ENCODE assay signal across 8 cellular contexts in genomic region chr6:26956078-26956600, GRCh38.
DNase-seq lines count a peak whose midpoint lies in the region; TF ChIP-seq lines count a peak whose summit lies in the region.
"Not testable (repeated sequence)": the region's sequence is repeated elsewhere in the genome, so short reads cannot be mapped to it uniquely, and the experiment has no call there.

No MANE protein-coding gene starts in this region.

- not testable (repeated sequence) for H3K9me3 ChIP-seq in MG63, right atrium auricular region

- H3K4me1 ChIP-seq in right atrium auricular region = not testable (repeated sequence)

- H3K4me3 ChIP-seq in MG63 (peak overlapping the region; percentile 41), brain microvascular endothelial cell (ENCODE audit: low read depth, low read length) (peak overlapping the region; percentile 55), right atrium auricular region (peak overlapping the region; percentile 61 to 65)

- TF ChIP-seq CTCF in brain microvascular endothelial cell (IDR thresholded peaks at IDR 0.05; ENCODE audit: low read depth, low read length, missing control alignments); right atrium auricular region (IDR thresholded peaks at IDR 0.05): not testable (repeated sequence)

- in situ Hi-C loops in brain microvascular endothelial cell (cut with HindIII; ENCODE audit: low pct_ligation_motif_present, low sequenced_read_pairs) = not testable (repeated sequence)

- peak; percentile 88 for DNase-seq in DMS153 treated with DMSO at 0.1 percent for 48 hours (lab: John Stamatoyannopoulos, UW; ENCODE audit: unreplicated experiment)
- peak; percentile 40 for DNase-seq in MG63
- DNase-seq in NOMO-1 treated with dmso at 0.1 percent for 144 hours (lab: John Stamatoyannopoulos, UW; ENCODE audit: unreplicated experiment) = peak; percentile 5
- DNase-seq in activated CD4-positive, CD25-positive, alpha-beta regulatory T cell treated with anti-CD3 and anti-CD28 coated beads, Interleukin-2, amount 50 U/mL, for 72 hours = peak; percentile 38
- peak; percentile 76 for DNase-seq in brain microvascular endothelial cell
- peak; percentile 59 for DNase-seq in right atrium auricular region (ENCODE audit: low spot score)
- DNase-seq in occipital lobe (lab: John Stamatoyannopoulos, UW) = peak; percentile 22
- peak; percentile 52 to 84 (median 72) for DNase-seq in stimulated activated naive CD4-positive, alpha-beta T cell (lab: John Stamatoyannopoulos, UW)

- H3K36me3 ChIP-seq in MG63; brain microvascular endothelial cell (replicated peaks); right atrium auricular region: not testable (repeated sequence)

- H3K27me3 ChIP-seq in MG63; brain microvascular endothelial cell (replicated peaks); right atrium auricular region: not testable (repeated sequence)

- not testable (repeated sequence) for H3K27ac ChIP-seq in brain microvascular endothelial cell
- peak overlapping the region; percentile 83 to 86 for H3K27ac ChIP-seq in right atrium auricular region

Comparison
In these comparisons a context has a peak if more than half of its experiments do, and no peak if none do; other contexts are left out.
1. DNase-seq: peak in every context shown above with its lines; median percentile 88 in DMS153 treated with DMSO at 0.1 percent for 48 hours; 76 in brain microvascular endothelial cell; 72 in stimulated activated naive CD4-positive, alpha-beta T cell; 59 in right atrium auricular region; 40 in MG63; 38 in activated CD4-positive, CD25-positive, alpha-beta regulatory T cell treated with anti-CD3 and anti-CD28 coated beads, Interleukin-2, amount 50 U/mL, for 72 hours; 22 in occipital lobe; 5 in NOMO-1 treated with dmso at 0.1 percent for 144 hours.